ENCODE assay signal across 21 cellular contexts in the genomic region with DNA sequence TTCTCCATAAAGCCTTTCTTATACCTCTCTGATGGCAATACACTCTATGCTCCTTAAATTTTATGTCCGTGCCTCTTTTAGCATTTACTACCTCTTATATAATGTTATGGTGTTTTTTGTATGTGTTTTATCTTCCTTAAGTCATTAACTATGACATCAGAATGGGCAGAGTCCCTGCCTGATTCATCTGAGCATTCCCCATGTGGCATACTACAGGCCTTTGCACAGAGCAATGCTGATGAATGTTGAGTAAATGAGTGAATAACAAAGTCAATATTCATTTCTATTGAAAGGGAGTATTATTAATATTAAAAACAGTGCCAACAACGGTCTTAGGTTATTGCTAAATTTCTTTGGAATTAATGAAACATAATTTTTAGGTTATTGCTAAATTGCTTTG. TPM values are rescaled to one million over a fixed set of nuclear protein-coding genes. Genes with fewer than 3 reads are reported as not detected.
DNase-seq lines count a peak whose midpoint lies in the region; ATAC-seq, FAIRE-seq and TF ChIP-seq lines count a peak whose summit lies in the region.
"Had no signal": no experiment of that assay in that cellular context is flagged by ENCODE, and none has a peak within 500 bp of the region (broad histone marks: within the 10 kb centered on the region; RNA-seq: fewer than 3 reads in every experiment).

No MANE protein-coding gene starts in this region.

- H3K36me3 Mint-ChIP-seq in activated naive CD8-positive, alpha-beta T cell = no peaks in the 10 kb centered on the region
- no peaks in the 10 kb centered on the region for H3K36me3 Mint-ChIP-seq in activated naive CD8-positive, alpha-beta T cell treated with anti-CD3 and anti-CD28 coated beads, Interleukin-2, amount 50 U/mL, for 24 hours (ENCODE audit: low read depth)
- H3K36me3 Mint-ChIP-seq in stimulated activated effector memory CD8-positive, alpha-beta T cell treated with anti-CD3 and anti-CD28 coated beads, Interleukin-12 subunit alpha, Interleukin-12 subunit beta, amount 100 ng/mL, for 72 hours = no peaks in the 10 kb centered on the region

- no peaks in the 10 kb centered on the region for H3K4me1 Mint-ChIP-seq in activated naive CD8-positive, alpha-beta T cell (ENCODE audit: low read depth)
- H3K4me1 Mint-ChIP-seq in activated naive CD8-positive, alpha-beta T cell treated with anti-CD3 and anti-CD28 coated beads, Interleukin-2, amount 50 U/mL, for 24 hours = no peaks in the 10 kb centered on the region
- no peaks in the 10 kb centered on the region for H3K4me1 Mint-ChIP-seq in stimulated activated effector memory CD8-positive, alpha-beta T cell treated with anti-CD3 and anti-CD28 coated beads, Interleukin-12 subunit alpha, Interleukin-12 subunit beta, amount 100 ng/mL, for 72 hours
- H3K4me1 Mint-ChIP-seq: CD8-positive, alpha-beta memory T cell had no signal

- H3K9me3 Mint-ChIP-seq in activated naive CD8-positive, alpha-beta T cell (ENCODE audit: low read depth) = peaks cover 8% of the 10 kb centered on the region
- H3K9me3 Mint-ChIP-seq in activated naive CD8-positive, alpha-beta T cell treated with anti-CD3 and anti-CD28 coated beads, Interleukin-2, amount 50 U/mL, for 24 hours = no peaks in the 10 kb centered on the region
- peaks cover 8% of the 10 kb centered on the region for H3K9me3 Mint-ChIP-seq in stimulated activated effector memory CD8-positive, alpha-beta T cell treated with anti-CD3 and anti-CD28 coated beads, Interleukin-12 subunit alpha, Interleukin-12 subunit beta, amount 100 ng/mL, for 72 hours
- H3K9me3 Mint-ChIP-seq: HFFc6 had no signal

- H3K4me1 ChIP-seq in kidney (ENCODE audit: control insufficient read depth in 1 of 2, insufficient read depth in 1 of 2, low read depth in 1 of 2, low read length in 2 of 2) = no peaks in the 10 kb centered on the region

- no peak for DNase-seq in activated naive CD8-positive, alpha-beta T cell treated with anti-CD3 and anti-CD28 coated beads, Interleukin-2, amount 50 U/mL, for 24 hours
- DNase-seq in bronchial epithelial cell (ENCODE audit: low read depth) (peak; percentile 86), kidney (no peak), DMS 273 (lab: John Stamatoyannopoulos, UW; ENCODE audit: unreplicated experiment) (no peak), NCI-H2029 (lab: John Stamatoyannopoulos, UW) (no peak), activated gamma-delta T cell (lab: John Stamatoyannopoulos, UW) (no peak)
- DNase-seq in stimulated activated effector memory CD8-positive, alpha-beta T cell treated with anti-CD3 and anti-CD28 coated beads, Interleukin-12 subunit alpha, Interleukin-12 subunit beta, amount 100 ng/mL, for 72 hours (ENCODE audit: low spot score in 2 of 2) = no peak
- DNase-seq: 8988T; CD8-positive, alpha-beta memory T cell; HFFc6; NCI-H1417 treated with DMSO at 0.1 percent for 48 hours; NCI-H187 treated with DMSO at 0.1 percent for 48 hours; NCI-H226; NCI-H524; PC-9; SIG-M5 had no signal

- no peak for ATAC-seq in activated naive CD8-positive, alpha-beta T cell treated with anti-CD3 and anti-CD28 coated beads, Interleukin-2, amount 50 U/mL, for 24 hours
- ATAC-seq in stimulated activated effector memory CD8-positive, alpha-beta T cell treated with anti-CD3 and anti-CD28 coated beads, Interleukin-12 subunit alpha, Interleukin-12 subunit beta, amount 100 ng/mL, for 72 hours = no peak

- intact Hi-C loops in kidney (cut with DNase I) = no loop called here

- H3K36me3 ChIP-seq in bronchial epithelial cell (ENCODE audit: control insufficient read depth, insufficient read depth, low read length) (no peaks in the 10 kb centered on the region), kidney (ENCODE audit: control insufficient read depth in 1 of 2, insufficient read depth in 2 of 2, low read length in 2 of 2) (no peaks in the 10 kb centered on the region)
- H3K36me3 ChIP-seq: BLaER1 treated with 17β-estradiol and CSF1 and Interleukin-3, amounts not matched to agents 10 nM and 100 nM had no signal

- H3K27ac ChIP-seq in kidney (ENCODE audit: low read depth in 2 of 2, low read length in 2 of 2) = no peak overlapping the region
- H3K27ac ChIP-seq: BLaER1 treated with 17β-estradiol and CSF1 and Interleukin-3, amounts not matched to agents 10 nM and 100 nM; HL-60; PC-9; RWPE1 had no signal

- no peaks in the 10 kb centered on the region for H3K27me3 ChIP-seq in bronchial epithelial cell (ENCODE audit: control insufficient read depth, insufficient read depth, low read length)
- H3K27me3 ChIP-seq: BLaER1 treated with 17β-estradiol and CSF1 and Interleukin-3, amounts not matched to agents 10 nM and 100 nM had no signal

- no peaks in the 10 kb centered on the region for H3K27me3 Mint-ChIP-seq in activated naive CD8-positive, alpha-beta T cell
- H3K27me3 Mint-ChIP-seq in activated naive CD8-positive, alpha-beta T cell treated with anti-CD3 and anti-CD28 coated beads, Interleukin-2, amount 50 U/mL, for 24 hours = no peaks in the 10 kb centered on the region

- no peak overlapping the region for H3K4me3 Mint-ChIP-seq in activated naive CD8-positive, alpha-beta T cell
- H3K4me3 Mint-ChIP-seq in activated naive CD8-positive, alpha-beta T cell treated with anti-CD3 and anti-CD28 coated beads, Interleukin-2, amount 50 U/mL, for 24 hours = no peak overlapping the region
- H3K4me3 Mint-ChIP-seq in stimulated activated effector memory CD8-positive, alpha-beta T cell treated with anti-CD3 and anti-CD28 coated beads, Interleukin-12 subunit alpha, Interleukin-12 subunit beta, amount 100 ng/mL, for 72 hours = no peak overlapping the region
- H3K4me3 Mint-ChIP-seq: CD8-positive, alpha-beta memory T cell; HFFc6 had no signal

- TF ChIP-seq CTCF in bronchial epithelial cell (IDR thresholded peaks at IDR 0.05; ENCODE audit: insufficient read depth, low read length, severe bottlenecking) (no peak), kidney (IDR thresholded peaks at IDR 0.05; ENCODE audit: borderline replicate concordance, extremely low read depth, insufficient read depth) (no peak)

- FAIRE-seq in bronchial epithelial cell (lab: Jason Lieb, UNC) (no peak), kidney (lab: Jason Lieb, UNC) (peak; percentile 89)
- FAIRE-seq: H54 had no signal

- H3K27ac Mint-ChIP-seq in activated naive CD8-positive, alpha-beta T cell = peak overlapping the region; percentile 58
- no peak overlapping the region for H3K27ac Mint-ChIP-seq in activated naive CD8-positive, alpha-beta T cell treated with anti-CD3 and anti-CD28 coated beads, Interleukin-2, amount 50 U/mL, for 24 hours
- H3K27ac Mint-ChIP-seq in stimulated activated effector memory CD8-positive, alpha-beta T cell treated with anti-CD3 and anti-CD28 coated beads, Interleukin-12 subunit alpha, Interleukin-12 subunit beta, amount 100 ng/mL, for 72 hours = peak overlapping the region; percentile 1
- H3K27ac Mint-ChIP-seq: CD8-positive, alpha-beta memory T cell; HFFc6 had no signal

- no peak overlapping the region for H3K4me3 ChIP-seq in bronchial epithelial cell (ENCODE audit: low read depth, low read length)
- no peak overlapping the region for H3K4me3 ChIP-seq in kidney (ENCODE audit: low read length in 2 of 2)
- H3K4me3 ChIP-seq: BLaER1 treated with 17β-estradiol and CSF1 and Interleukin-3, amounts not matched to agents 10 nM and 100 nM; PC-9 had no signal

- no peaks in the 10 kb centered on the region for H3K9me3 ChIP-seq in kidney (ENCODE audit: control insufficient read depth in 1 of 2, low read length in 2 of 2)

- H3K9ac ChIP-seq in kidney (ENCODE audit: low read length in 2 of 2) = no peak overlapping the region
- H3K9ac ChIP-seq: BLaER1 treated with 17β-estradiol and CSF1 and Interleukin-3, amounts not matched to agents 10 nM and 100 nM had no signal

RNA-seq across cellular contexts. Expression of a gene that starts 18.8 kb away (rescaled TPM):
- 49.5 and 68.4 TPM in 2 replicates for total RNA-seq in bronchial epithelial cell
- 42.8 TPM for total RNA-seq in kidney
- 9.9 TPM for polyA plus RNA-seq in kidney (ENCODE audit: insufficient read depth, low read depth, low replicate concordance)
